11 cellular contexts compared by ENCODE assay signal in the genomic region with DNA sequence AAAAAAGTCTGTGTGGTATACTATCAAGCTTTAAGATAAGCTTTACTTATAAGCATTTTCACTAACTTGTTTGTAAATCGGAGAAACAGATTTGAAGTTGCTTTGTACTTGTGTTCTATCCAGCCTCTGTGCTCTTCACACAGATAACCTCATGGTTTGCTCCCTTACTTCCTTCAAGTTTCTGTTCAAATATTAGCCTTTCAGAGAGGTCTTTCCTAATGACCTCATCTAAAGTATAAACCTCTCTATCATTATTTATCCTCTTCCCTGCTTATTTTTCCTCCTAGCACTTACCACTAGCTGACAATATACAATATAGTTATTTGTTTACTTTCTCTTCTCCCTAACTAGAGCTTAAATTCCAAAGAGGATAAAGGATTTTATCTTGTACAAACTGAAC.
DNase-seq lines count a peak whose midpoint lies in the region; ATAC-seq and TF ChIP-seq lines count a peak whose summit lies in the region.
"Had no signal": no experiment of that assay in that cellular context is flagged by ENCODE, and none has a peak within 500 bp of the region (broad histone marks: within the 10 kb centered on the region; RNA-seq: fewer than 3 reads in every experiment).

No MANE protein-coding gene starts in this region.

- intact Hi-C loops in activated T-helper 2 cell treated with anti-CD3 and anti-CD28 coated beads, Interferon-gamma antibody, Interleukin-2, Interleukin-4, amounts not matched to agents 10 μg/mL and 5 μg/mL and 100 μg/mL, durations not matched to agents 14 hours and 24 hours and 36 hours (cut with micrococcal nuclease), result no loop called here
- intact Hi-C loops in sciatic nerve (cut with DNase I), result no loop called here

- peaks cover 32% of the 10 kb centered on the region for H3K4me1 Mint-ChIP-seq in activated naive CD8-positive, alpha-beta T cell treated with anti-CD3 and anti-CD28 coated beads, Interleukin-2, amount 50 U/mL, for 24 hours
- H3K4me1 Mint-ChIP-seq in mesothelial cell of epicardium, result peaks cover 25% of the 10 kb centered on the region
- peaks cover 34% of the 10 kb centered on the region for H3K4me1 Mint-ChIP-seq in activated T-helper 2 cell treated with anti-CD3 and anti-CD28 coated beads, Interferon-gamma antibody, Interleukin-2, Interleukin-4, amounts not matched to agents 10 μg/mL and 5 μg/mL and 100 μg/mL, durations not matched to agents 14 hours and 24 hours and 36 hours (ENCODE audit: low read depth)

- peak overlapping the region; percentile 46 for H3K27ac Mint-ChIP-seq in activated naive CD8-positive, alpha-beta T cell treated with anti-CD3 and anti-CD28 coated beads, Interleukin-2, amount 50 U/mL, for 24 hours
- peak overlapping the region; percentile 64 for H3K27ac Mint-ChIP-seq in mesothelial cell of epicardium
- H3K27ac Mint-ChIP-seq in activated T-helper 2 cell treated with anti-CD3 and anti-CD28 coated beads, Interferon-gamma antibody, Interleukin-2, Interleukin-4, amounts not matched to agents 10 μg/mL and 5 μg/mL and 100 μg/mL, durations not matched to agents 14 hours and 24 hours and 36 hours, result no peak overlapping the region

- H3K27me3 Mint-ChIP-seq in activated naive CD8-positive, alpha-beta T cell treated with anti-CD3 and anti-CD28 coated beads, Interleukin-2, amount 50 U/mL, for 24 hours, result no peaks in the 10 kb centered on the region
- no peaks in the 10 kb centered on the region for H3K27me3 Mint-ChIP-seq in mesothelial cell of epicardium (ENCODE audit: low read depth)
- H3K27me3 Mint-ChIP-seq in activated T-helper 2 cell treated with anti-CD3 and anti-CD28 coated beads, Interferon-gamma antibody, Interleukin-2, Interleukin-4, amounts not matched to agents 10 μg/mL and 5 μg/mL and 100 μg/mL, durations not matched to agents 14 hours and 24 hours and 36 hours (ENCODE audit: low read depth), result no peaks in the 10 kb centered on the region

- no peak for ATAC-seq in activated naive CD8-positive, alpha-beta T cell treated with anti-CD3 and anti-CD28 coated beads, Interleukin-2, amount 50 U/mL, for 24 hours
- no peak for ATAC-seq in sciatic nerve
- ATAC-seq: esophagus mucosa, K562 had no signal

- DNase-seq in DMS53 (lab: John Stamatoyannopoulos, UW) (peak; percentile 85), HuH-7.5 (ENCODE audit: low spot score) (peak; percentile 19), mesothelial cell of epicardium (ENCODE audit: low spot score in 2 of 2, unreplicated experiment in 2 of 2) (no peak), RPMI8226 (no peak), sciatic nerve (ENCODE audit: low spot score) (no peak)
- no peak for DNase-seq in activated naive CD8-positive, alpha-beta T cell treated with anti-CD3 and anti-CD28 coated beads, Interleukin-2, amount 50 U/mL, for 24 hours
- DNase-seq in activated T-helper 2 cell treated with anti-CD3 and anti-CD28 coated beads, Interferon-gamma antibody, Interleukin-2, Interleukin-4, amounts not matched to agents 10 μg/mL and 5 μg/mL and 100 μg/mL, durations not matched to agents 14 hours and 24 hours and 36 hours (ENCODE audit: low spot score), result no peak
- DNase-seq: DMS79, testis had no signal

- H3K4me3 Mint-ChIP-seq in activated naive CD8-positive, alpha-beta T cell treated with anti-CD3 and anti-CD28 coated beads, Interleukin-2, amount 50 U/mL, for 24 hours, result no peak overlapping the region
- no peak overlapping the region for H3K4me3 Mint-ChIP-seq in mesothelial cell of epicardium
- H3K4me3 Mint-ChIP-seq in activated T-helper 2 cell treated with anti-CD3 and anti-CD28 coated beads, Interferon-gamma antibody, Interleukin-2, Interleukin-4, amounts not matched to agents 10 μg/mL and 5 μg/mL and 100 μg/mL, durations not matched to agents 14 hours and 24 hours and 36 hours (ENCODE audit: low read depth), result no peak overlapping the region

- TF ChIP-seq CTCF in mesothelial cell of epicardium (IDR thresholded peaks at IDR 0.05; ENCODE audit: unreplicated experiment), result no peak

- H3K9me3 Mint-ChIP-seq in activated naive CD8-positive, alpha-beta T cell treated with anti-CD3 and anti-CD28 coated beads, Interleukin-2, amount 50 U/mL, for 24 hours, result no peaks in the 10 kb centered on the region
- H3K9me3 Mint-ChIP-seq in mesothelial cell of epicardium, result no peaks in the 10 kb centered on the region
- no peaks in the 10 kb centered on the region for H3K9me3 Mint-ChIP-seq in activated T-helper 2 cell treated with anti-CD3 and anti-CD28 coated beads, Interferon-gamma antibody, Interleukin-2, Interleukin-4, amounts not matched to agents 10 μg/mL and 5 μg/mL and 100 μg/mL, durations not matched to agents 14 hours and 24 hours and 36 hours

- H3K36me3 Mint-ChIP-seq in activated naive CD8-positive, alpha-beta T cell treated with anti-CD3 and anti-CD28 coated beads, Interleukin-2, amount 50 U/mL, for 24 hours (ENCODE audit: low read depth), result peaks cover 59% of the 10 kb centered on the region
- H3K36me3 Mint-ChIP-seq in mesothelial cell of epicardium, result peaks cover 34% of the 10 kb centered on the region
- H3K36me3 Mint-ChIP-seq in activated T-helper 2 cell treated with anti-CD3 and anti-CD28 coated beads, Interferon-gamma antibody, Interleukin-2, Interleukin-4, amounts not matched to agents 10 μg/mL and 5 μg/mL and 100 μg/mL, durations not matched to agents 14 hours and 24 hours and 36 hours (ENCODE audit: low read depth), result peaks cover 73% of the 10 kb centered on the region

Comparison
In these comparisons a context has a peak if more than half of its experiments do, and no peak if none do; other contexts are left out.
1. DNase-seq: peak in DMS53 (single experiment) and HuH-7.5 (single experiment); none in activated naive CD8-positive, alpha-beta T cell treated with anti-CD3 and anti-CD28 coated beads, Interleukin-2, amount 50 U/mL, for 24 hours (single experiment), mesothelial cell of epicardium (0 of 2), RPMI8226 (single experiment), activated T-helper 2 cell treated with anti-CD3 and anti-CD28 coated beads, Interferon-gamma antibody, Interleukin-2, Interleukin-4, amounts not matched to agents 10 μg/mL and 5 μg/mL and 100 μg/mL, durations not matched to agents 14 hours and 24 hours and 36 hours (single experiment) and sciatic nerve (single experiment).